In genomic region chr17:75063626-75064025, GRCh38 we compare ENCODE assay signal across 16 cellular contexts. TPM values are rescaled to one million over a fixed set of nuclear protein-coding genes. Genes with fewer than 3 reads are reported as not detected.
"Had no signal": no experiment of that assay in that cellular context is flagged by ENCODE, and none has a peak within 500 bp of the region (broad histone marks: within the 10 kb centered on the region; RNA-seq: fewer than 3 reads in every experiment).

No MANE protein-coding gene starts in this region.

- H3K9me3 Mint-ChIP-seq: type B pancreatic cell had no signal

- H3K4me1 ChIP-seq: colonic mucosa had no signal

- H3K4me3 ChIP-seq: colonic mucosa, heart left ventricle, right atrium auricular region, smooth muscle cell, suprapubic skin, thyroid gland had no signal

- DNase-seq: colonic mucosa; dermis blood vessel endothelial cell; heart left ventricle; hippocampal formation; kidney glomerular epithelial cell; mammary epithelial cell; naive thymus-derived CD4-positive, alpha-beta T cell; stimulated activated CD4-positive, alpha-beta T cell treated with anti-CD3 and anti-CD28 coated beads, Interleukin-2, amount 100 ng/mL, for 48 hours; stimulated activated naive CD8-positive, alpha-beta T cell treated with anti-CD3 and anti-CD28 coated beads, Interleukin-15, Interleukin-2, amounts not matched to agents 100 U/mL and 50 U/mL, for 24 hours; thyroid gland had no signal

- H3K27me3 ChIP-seq: colonic mucosa, heart left ventricle, right atrium auricular region, suprapubic skin, thyroid gland had no signal

- H3K27ac ChIP-seq: colonic mucosa, heart left ventricle, right atrium auricular region, suprapubic skin, thyroid gland had no signal

- H3K9me3 ChIP-seq: colonic mucosa, heart left ventricle, right atrium auricular region, suprapubic skin, thyroid gland had no signal

- ATAC-seq: heart left ventricle; left lobe of liver; naive thymus-derived CD4-positive, alpha-beta T cell; stimulated activated naive CD8-positive, alpha-beta T cell treated with anti-CD3 and anti-CD28 coated beads, Interleukin-15, Interleukin-2, amounts not matched to agents 100 U/mL and 50 U/mL, for 24 hours had no signal

- H3K27ac Mint-ChIP-seq: type B pancreatic cell had no signal

- H3K4me3 Mint-ChIP-seq: naive thymus-derived CD4-positive, alpha-beta T cell; type B pancreatic cell had no signal

- H3K27me3 Mint-ChIP-seq: naive thymus-derived CD4-positive, alpha-beta T cell; type B pancreatic cell had no signal

- H3K4me2 ChIP-seq: smooth muscle cell had no signal

RNA-seq across cellular contexts. Expression of gene SLC16A5, which starts 24.1 kb away (rescaled TPM):
- polyA plus RNA-seq: neural cell had no signal
